Comparison of ENCODE assay signal across 1 cellular context in genomic region chr14:71121711-71122110, GRCh38.
TF ChIP-seq lines count a peak whose summit lies in the region.

No MANE protein-coding gene starts in this region.

TF ChIP-seq in IMR-90, 13 proteins besides CTCF, POLR2A, EP300 and RAD21 (continued from another document):
- no peak for TF ChIP-seq USF2 (IDR thresholded peaks at IDR 0.05; ENCODE audit: low read depth, low read length)
- TF ChIP-seq CEBPB (IDR thresholded peaks at IDR 0.05; ENCODE audit: low read depth, low read length), result no peak
- TF ChIP-seq MXI1 (IDR thresholded peaks at IDR 0.05; ENCODE audit: borderline replicate concordance, low read depth, low read length), result no peak
- no peak for TF ChIP-seq MAZ (IDR thresholded peaks at IDR 0.05; ENCODE audit: borderline replicate concordance, low read depth, low read length)
- no peak for TF ChIP-seq CHD1 (IDR thresholded peaks at IDR 0.05; ENCODE audit: low read depth, low read length)
- no peak for TF ChIP-seq NFE2L2 (IDR thresholded peaks at IDR 0.05; ENCODE audit: low read depth, low read length)
- no peak for TF ChIP-seq RCOR1 (IDR thresholded peaks at IDR 0.05; ENCODE audit: insufficient replicate concordance, low read length)
- TF ChIP-seq SMC3 (IDR thresholded peaks at IDR 0.05; ENCODE audit: low read depth, low read length), result no peak
- no peak for TF ChIP-seq ELK1 (IDR thresholded peaks at IDR 0.05; ENCODE audit: borderline replicate concordance, low read depth, low read length)
